ENCODE assay signal across 26 cellular contexts in the genomic region with DNA sequence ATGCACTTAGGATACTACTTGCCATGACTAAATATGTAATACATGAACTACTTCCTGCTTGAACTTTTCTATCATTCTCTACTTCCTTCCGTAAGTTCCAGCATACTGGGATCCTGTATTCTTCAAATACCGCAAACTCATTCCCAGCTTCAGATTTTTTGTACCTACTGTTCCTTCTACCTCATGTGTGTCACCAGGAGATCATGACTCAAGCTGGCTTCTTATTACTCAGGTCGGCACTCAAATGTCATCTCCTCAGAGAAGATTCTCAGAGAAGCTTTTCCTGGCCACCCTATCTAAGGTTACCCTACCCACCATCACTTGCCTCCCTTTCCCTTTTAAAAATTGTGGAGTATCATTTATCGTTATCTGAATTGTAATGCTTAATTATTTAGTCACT.
DNase-seq lines count a peak whose midpoint lies in the region; ATAC-seq lines count a peak whose summit lies in the region.
"Had no signal": no experiment of that assay in that cellular context is flagged by ENCODE, and none has a peak within 500 bp of the region (broad histone marks: within the 10 kb centered on the region; RNA-seq: fewer than 3 reads in every experiment).

No MANE protein-coding gene starts in this region.

- no peaks in the 10 kb centered on the region for H3K27me3 Mint-ChIP-seq in activated naive CD8-positive, alpha-beta T cell treated with anti-CD3 and anti-CD28 coated beads, Interleukin-2, amount 50 U/mL, for 24 hours
- no peaks in the 10 kb centered on the region for H3K27me3 Mint-ChIP-seq in activated naive CD8-positive, alpha-beta T cell treated with anti-CD3 and anti-CD28 coated beads for 36 hours
- H3K27me3 Mint-ChIP-seq: activated CD8-positive, alpha-beta T cell treated with anti-CD3 and anti-CD28 coated beads for 36 hours; activated naive CD4-positive, alpha-beta T cell treated with anti-CD3 and anti-CD28 coated beads, Interleukin-2, amount 10 ng/mL, durations not matched to agents 7 days and 5 days; brain; CD4-positive, alpha-beta memory T cell; naive thymus-derived CD8-positive, alpha-beta T cell had no signal

- peaks cover 43% of the 10 kb centered on the region for H3K4me1 Mint-ChIP-seq in activated naive CD8-positive, alpha-beta T cell treated with anti-CD3 and anti-CD28 coated beads, Interleukin-2, amount 50 U/mL, for 24 hours
- H3K4me1 Mint-ChIP-seq in activated naive CD8-positive, alpha-beta T cell treated with anti-CD3 and anti-CD28 coated beads for 36 hours: peaks cover 27% of the 10 kb centered on the region
- H3K4me1 Mint-ChIP-seq in stimulated activated effector memory CD8-positive, alpha-beta T cell treated with anti-CD3 and anti-CD28 coated beads, Interleukin-12 subunit alpha, Interleukin-12 subunit beta, amount 100 ng/mL, for 72 hours: peaks cover 34% of the 10 kb centered on the region

- no peak overlapping the region for H3K4me3 Mint-ChIP-seq in activated naive CD8-positive, alpha-beta T cell treated with anti-CD3 and anti-CD28 coated beads, Interleukin-2, amount 50 U/mL, for 24 hours
- no peak overlapping the region for H3K4me3 Mint-ChIP-seq in activated naive CD8-positive, alpha-beta T cell treated with anti-CD3 and anti-CD28 coated beads for 36 hours
- H3K4me3 Mint-ChIP-seq in stimulated activated effector memory CD8-positive, alpha-beta T cell treated with anti-CD3 and anti-CD28 coated beads, Interleukin-12 subunit alpha, Interleukin-12 subunit beta, amount 100 ng/mL, for 72 hours: no peak overlapping the region
- H3K4me3 Mint-ChIP-seq: activated CD8-positive, alpha-beta T cell treated with anti-CD3 and anti-CD28 coated beads for 36 hours; activated naive CD4-positive, alpha-beta T cell treated with anti-CD3 and anti-CD28 coated beads, Interleukin-2, amount 10 ng/mL, durations not matched to agents 7 days and 5 days; brain; naive thymus-derived CD8-positive, alpha-beta T cell; T-helper 1 cell treated with Interleukin-12 subunit alpha and Interleukin-12 subunit beta and Interleukin-4 antibody, amounts not matched to agents 30 μg/mL and 1 μg/mL, for 36 hours had no signal

- no peak for DNase-seq in activated naive CD8-positive, alpha-beta T cell treated with anti-CD3 and anti-CD28 coated beads, Interleukin-2, amount 50 U/mL, for 24 hours
- DNase-seq in activated naive CD8-positive, alpha-beta T cell treated with anti-CD3 and anti-CD28 coated beads for 36 hours: no peak
- DNase-seq in M059J (ENCODE audit: low read depth) (peak; percentile 17), COR-L47 (lab: John Stamatoyannopoulos, UW) (no peak)
- DNase-seq in stimulated activated effector memory CD8-positive, alpha-beta T cell treated with anti-CD3 and anti-CD28 coated beads, Interleukin-12 subunit alpha, Interleukin-12 subunit beta, amount 100 ng/mL, for 72 hours (ENCODE audit: low spot score in 2 of 2): no peak
- DNase-seq: activated CD4-positive, CD25-positive, alpha-beta regulatory T cell treated with anti-CD3 and anti-CD28 coated beads, Interleukin-2, amount 50 U/mL, for 72 hours; activated CD8-positive, alpha-beta T cell treated with anti-CD3 and anti-CD28 coated beads for 36 hours; activated naive CD4-positive, alpha-beta T cell treated with anti-CD3 and anti-CD28 coated beads, Interleukin-2, amount 10 ng/mL, durations not matched to agents 7 days and 5 days; amniotic stem cell; CD4-positive, alpha-beta memory T cell; dorsolateral prefrontal cortex; lower lobe of right lung; naive thymus-derived CD8-positive, alpha-beta T cell; NCI-H1092 treated with DMSO at 0.1 percent for 48 hours; NCI-H1930; NCI-H2171 treated with DMSO at 0.1 percent for 48 hours; NCI-H510A; stimulated activated naive CD4-positive, alpha-beta T cell; testis had no signal

- H3K27ac Mint-ChIP-seq in activated naive CD8-positive, alpha-beta T cell treated with anti-CD3 and anti-CD28 coated beads, Interleukin-2, amount 50 U/mL, for 24 hours: no peak overlapping the region
- no peak overlapping the region for H3K27ac Mint-ChIP-seq in activated naive CD8-positive, alpha-beta T cell treated with anti-CD3 and anti-CD28 coated beads for 36 hours
- H3K27ac Mint-ChIP-seq in stimulated activated effector memory CD8-positive, alpha-beta T cell treated with anti-CD3 and anti-CD28 coated beads, Interleukin-12 subunit alpha, Interleukin-12 subunit beta, amount 100 ng/mL, for 72 hours: no peak overlapping the region
- H3K27ac Mint-ChIP-seq: activated naive CD4-positive, alpha-beta T cell treated with anti-CD3 and anti-CD28 coated beads, Interleukin-2, amount 10 ng/mL, durations not matched to agents 7 days and 5 days; brain; T-helper 1 cell treated with Interleukin-12 subunit alpha and Interleukin-12 subunit beta and Interleukin-4 antibody, amounts not matched to agents 30 μg/mL and 1 μg/mL, for 36 hours had no signal

- peak; percentile 85 for ATAC-seq in activated naive CD8-positive, alpha-beta T cell treated with anti-CD3 and anti-CD28 coated beads, Interleukin-2, amount 50 U/mL, for 24 hours
- peak; percentile 39 for ATAC-seq in esophagus mucosa
- ATAC-seq in stimulated activated effector memory CD8-positive, alpha-beta T cell treated with anti-CD3 and anti-CD28 coated beads, Interleukin-12 subunit alpha, Interleukin-12 subunit beta, amount 100 ng/mL, for 72 hours: peak; percentile 63
- no peak for ATAC-seq in GM18909 (IDR thresholded peaks at IDR 0.05; ENCODE audit: poor library complexity, unreplicated experiment)
- no peak for ATAC-seq in HG03378 (IDR thresholded peaks at IDR 0.05; ENCODE audit: unreplicated experiment)
- ATAC-seq: activated CD8-positive, alpha-beta T cell treated with anti-CD3 and anti-CD28 coated beads for 36 hours; lower lobe of right lung; naive thymus-derived CD8-positive, alpha-beta T cell; Right ventricle myocardium inferior; SK-N-SH treated with all-trans-retinoic acid at 6 μM for 48 hours had no signal

- peaks cover 34% of the 10 kb centered on the region for H3K36me3 Mint-ChIP-seq in activated naive CD8-positive, alpha-beta T cell treated with anti-CD3 and anti-CD28 coated beads, Interleukin-2, amount 50 U/mL, for 24 hours (ENCODE audit: low read depth)
- H3K36me3 Mint-ChIP-seq in activated naive CD8-positive, alpha-beta T cell treated with anti-CD3 and anti-CD28 coated beads for 36 hours: peaks cover 41% of the 10 kb centered on the region
- H3K36me3 Mint-ChIP-seq in stimulated activated effector memory CD8-positive, alpha-beta T cell treated with anti-CD3 and anti-CD28 coated beads, Interleukin-12 subunit alpha, Interleukin-12 subunit beta, amount 100 ng/mL, for 72 hours: peaks cover 24% of the 10 kb centered on the region

- H3K9me3 Mint-ChIP-seq in activated naive CD8-positive, alpha-beta T cell treated with anti-CD3 and anti-CD28 coated beads, Interleukin-2, amount 50 U/mL, for 24 hours: peaks cover 6% of the 10 kb centered on the region
- H3K9me3 Mint-ChIP-seq in activated naive CD8-positive, alpha-beta T cell treated with anti-CD3 and anti-CD28 coated beads for 36 hours: peaks cover 2% of the 10 kb centered on the region
- no peaks in the 10 kb centered on the region for H3K9me3 Mint-ChIP-seq in stimulated activated effector memory CD8-positive, alpha-beta T cell treated with anti-CD3 and anti-CD28 coated beads, Interleukin-12 subunit alpha, Interleukin-12 subunit beta, amount 100 ng/mL, for 72 hours
- H3K9me3 Mint-ChIP-seq: activated naive CD4-positive, alpha-beta T cell treated with anti-CD3 and anti-CD28 coated beads, Interleukin-2, amount 10 ng/mL, durations not matched to agents 7 days and 5 days had no signal

Comparison
In these comparisons a context has a peak if more than half of its experiments do, and no peak if none do; other contexts are left out.
1. ATAC-seq: peak in activated naive CD8-positive, alpha-beta T cell treated with anti-CD3 and anti-CD28 coated beads, Interleukin-2, amount 50 U/mL, for 24 hours (single experiment), esophagus mucosa (single experiment) and stimulated activated effector memory CD8-positive, alpha-beta T cell treated with anti-CD3 and anti-CD28 coated beads, Interleukin-12 subunit alpha, Interleukin-12 subunit beta, amount 100 ng/mL, for 72 hours (single experiment); none in GM18909 (single experiment) and HG03378 (single experiment).